29 cellular contexts compared by ENCODE assay signal in the genomic region with DNA sequence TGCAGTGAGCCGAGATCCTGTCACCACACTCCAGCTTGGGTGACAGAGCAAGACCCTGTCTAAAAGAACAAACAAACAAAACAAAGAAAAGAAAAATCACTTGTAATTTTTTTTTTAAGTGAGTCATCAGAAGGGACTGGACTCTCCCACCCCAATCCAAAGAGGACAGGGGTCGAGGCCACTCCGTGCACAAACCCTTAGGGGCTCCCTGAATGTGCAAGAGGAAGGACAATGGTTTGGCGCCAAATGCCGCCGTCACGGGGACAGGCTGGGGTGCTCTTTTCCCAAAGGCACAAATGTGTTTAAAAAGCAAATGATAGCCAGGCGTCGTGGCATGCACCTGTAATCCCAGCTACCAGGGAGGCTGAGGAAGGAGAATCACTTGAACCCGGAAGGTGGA.
"Had no signal": no experiment of that assay in that cellular context is flagged by ENCODE, and none has a peak within 500 bp of the region (broad histone marks: within the 10 kb centered on the region; RNA-seq: fewer than 3 reads in every experiment).

No MANE protein-coding gene starts in this region.

- H3K27me3 ChIP-seq: neural progenitor cell, neutrophil, ovary, sigmoid colon, spleen, suprapubic skin, tibial nerve, vagina had no signal

- FAIRE-seq: keratinocyte, small intestine had no signal

- H3K9me3 Mint-ChIP-seq: mesothelial cell of epicardium; naive B cell; natural killer cell; nephron progenitor cell; neural progenitor cell; stimulated activated effector memory CD8-positive, alpha-beta T cell treated with anti-CD3 and anti-CD28 coated beads, Interleukin-12 subunit alpha, Interleukin-12 subunit beta, amount 100 ng/mL, for 72 hours; stimulated activated naive CD8-positive, alpha-beta T cell treated with anti-CD3 and anti-CD28 coated beads, Interleukin-15, Interleukin-2, amounts not matched to agents 100 ng/mL and 50 ng/mL, for 24 hours; type B pancreatic cell had no signal

- H3K36me3 ChIP-seq: neural progenitor cell, ovary had no signal

- ATAC-seq: left cardiac atrium; left lobe of liver; lower lobe of right lung; natural killer cell; right cardiac atrium; stimulated activated effector memory CD8-positive, alpha-beta T cell treated with anti-CD3 and anti-CD28 coated beads, Interleukin-12 subunit alpha, Interleukin-12 subunit beta, amount 100 ng/mL, for 72 hours had no signal

- H3K9me3 ChIP-seq: lower lobe of right lung, neutrophil, ovary, sigmoid colon, spleen, suprapubic skin, tibial nerve, vagina had no signal

- H3K4me3 ChIP-seq: lower lobe of right lung, neural progenitor cell, ovary, sigmoid colon, spleen, suprapubic skin, tibial nerve, vagina had no signal

- H3K27ac ChIP-seq: lower lobe of right lung, neural progenitor cell, neutrophil, ovary, sigmoid colon, spleen, suprapubic skin, tibial nerve, vagina had no signal

- H3K4me2 ChIP-seq: neural progenitor cell had no signal

- H3K27ac Mint-ChIP-seq: mesothelial cell of epicardium; natural killer cell; nephron progenitor cell; neural progenitor cell; stimulated activated effector memory CD8-positive, alpha-beta T cell treated with anti-CD3 and anti-CD28 coated beads, Interleukin-12 subunit alpha, Interleukin-12 subunit beta, amount 100 ng/mL, for 72 hours; stimulated activated naive CD8-positive, alpha-beta T cell treated with anti-CD3 and anti-CD28 coated beads, Interleukin-15, Interleukin-2, amounts not matched to agents 100 ng/mL and 50 ng/mL, for 24 hours; type B pancreatic cell had no signal

- H3K4me3 Mint-ChIP-seq: mesothelial cell of epicardium; natural killer cell; nephron progenitor cell; neural progenitor cell; stimulated activated effector memory CD8-positive, alpha-beta T cell treated with anti-CD3 and anti-CD28 coated beads, Interleukin-12 subunit alpha, Interleukin-12 subunit beta, amount 100 ng/mL, for 72 hours; stimulated activated naive CD8-positive, alpha-beta T cell treated with anti-CD3 and anti-CD28 coated beads, Interleukin-15, Interleukin-2, amounts not matched to agents 100 ng/mL and 50 ng/mL, for 24 hours; type B pancreatic cell had no signal

- H3K36me3 Mint-ChIP-seq: natural killer cell had no signal

- H3K27me3 Mint-ChIP-seq: naive B cell; progenitor cell of endocrine pancreas; stimulated activated naive CD8-positive, alpha-beta T cell treated with anti-CD3 and anti-CD28 coated beads, Interleukin-15, Interleukin-2, amounts not matched to agents 100 ng/mL and 50 ng/mL, for 24 hours; type B pancreatic cell had no signal

- H3K4me1 Mint-ChIP-seq: natural killer cell; neural progenitor cell; stimulated activated effector memory CD8-positive, alpha-beta T cell treated with anti-CD3 and anti-CD28 coated beads, Interleukin-12 subunit alpha, Interleukin-12 subunit beta, amount 100 ng/mL, for 72 hours had no signal

- H3K4me1 ChIP-seq: lower lobe of right lung, neural progenitor cell, spleen had no signal

- H3K9ac ChIP-seq: neural progenitor cell had no signal

- H2AFZ ChIP-seq: neural progenitor cell had no signal

- DNase-seq: hippocampal formation; kidney glomerular epithelial cell; left cardiac atrium; lower lobe of right lung; mesendoderm; naive B cell; natural killer cell; nephron progenitor cell; occipital lobe; ovary; retina; right cardiac atrium; sigmoid colon; small intestine; spleen; stimulated activated CD4-positive, alpha-beta T cell treated with anti-CD3 and anti-CD28 coated beads, Interleukin-4, amount 100 ng/mL, for 24 hours; stimulated activated naive CD4-positive, alpha-beta T cell had no signal
